ENCODE assay signal across 1 cellular context in the genomic region with DNA sequence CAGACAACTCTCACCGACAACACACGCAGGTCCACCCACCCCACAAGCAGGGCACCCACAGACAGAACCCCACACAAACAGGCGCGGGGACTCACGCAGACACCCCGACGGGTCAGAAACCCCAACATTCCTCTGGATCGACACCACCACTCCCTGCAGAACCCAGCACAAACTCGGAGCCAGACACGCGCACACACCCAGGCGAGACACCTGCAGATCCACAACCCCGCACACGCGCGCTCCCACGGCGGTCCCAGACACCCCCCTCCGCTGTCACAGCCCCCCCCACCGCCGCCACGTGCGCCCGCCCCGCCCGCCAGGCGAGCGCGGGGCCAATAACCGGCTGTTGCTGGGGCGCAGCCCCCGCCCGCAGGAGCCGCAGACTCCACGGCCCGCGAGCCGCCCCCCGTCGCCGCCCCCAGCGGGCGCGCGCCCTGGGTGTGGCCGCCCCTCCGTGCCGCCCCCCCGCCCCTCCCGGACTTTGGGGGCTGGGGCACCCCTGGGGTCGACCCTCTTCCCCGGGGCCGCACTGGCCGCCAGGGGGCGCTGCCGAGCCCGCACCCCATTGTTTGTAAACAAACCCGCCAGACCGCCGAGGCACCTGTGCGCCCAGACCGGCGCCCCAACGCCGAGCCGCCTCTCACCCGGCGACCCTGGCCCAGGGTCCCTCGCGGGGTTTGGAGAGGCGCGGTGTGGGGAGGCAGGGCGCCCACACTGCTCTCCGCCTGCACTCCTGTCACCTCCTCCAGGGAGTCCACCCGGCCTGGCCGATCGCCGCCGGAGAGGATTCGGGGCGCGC.
TF ChIP-seq lines count a peak whose summit lies in the region.

No MANE protein-coding gene starts in this region.

TF ChIP-seq in GM12878, 131 proteins besides CTCF, POLR2A, EP300 and RAD21 (continues in another document):
- no peak; the same call in 1 of the 2 replicates for TF ChIP-seq MXI1 (IDR thresholded peaks at IDR 0.05; ENCODE audit: low read depth, low read length)
- TF ChIP-seq PML (IDR thresholded peaks at IDR 0.05; ENCODE audit: low read length) = no peak
- no peak for TF ChIP-seq RBBP5 (conservative IDR thresholded peaks at IDR 0.05)
- no peak for TF ChIP-seq CHD4 (IDR thresholded peaks at IDR 0.05)
- no peak for TF ChIP-seq USF2 (IDR thresholded peaks at IDR 0.05; ENCODE audit: borderline replicate concordance, low read depth, low read length)
- no peak for TF ChIP-seq CBFB (IDR thresholded peaks at IDR 0.05; ENCODE audit: low read depth)
- no peak for TF ChIP-seq HSF1 (IDR thresholded peaks at IDR 0.05; ENCODE audit: low read depth, low read length)
- no peak for TF ChIP-seq TARDBP (IDR thresholded peaks at IDR 0.05; ENCODE audit: borderline replicate concordance)
- TF ChIP-seq SUZ12 (IDR thresholded peaks at IDR 0.05; ENCODE audit: unreplicated experiment) = no peak
- TF ChIP-seq, protein P1, sequence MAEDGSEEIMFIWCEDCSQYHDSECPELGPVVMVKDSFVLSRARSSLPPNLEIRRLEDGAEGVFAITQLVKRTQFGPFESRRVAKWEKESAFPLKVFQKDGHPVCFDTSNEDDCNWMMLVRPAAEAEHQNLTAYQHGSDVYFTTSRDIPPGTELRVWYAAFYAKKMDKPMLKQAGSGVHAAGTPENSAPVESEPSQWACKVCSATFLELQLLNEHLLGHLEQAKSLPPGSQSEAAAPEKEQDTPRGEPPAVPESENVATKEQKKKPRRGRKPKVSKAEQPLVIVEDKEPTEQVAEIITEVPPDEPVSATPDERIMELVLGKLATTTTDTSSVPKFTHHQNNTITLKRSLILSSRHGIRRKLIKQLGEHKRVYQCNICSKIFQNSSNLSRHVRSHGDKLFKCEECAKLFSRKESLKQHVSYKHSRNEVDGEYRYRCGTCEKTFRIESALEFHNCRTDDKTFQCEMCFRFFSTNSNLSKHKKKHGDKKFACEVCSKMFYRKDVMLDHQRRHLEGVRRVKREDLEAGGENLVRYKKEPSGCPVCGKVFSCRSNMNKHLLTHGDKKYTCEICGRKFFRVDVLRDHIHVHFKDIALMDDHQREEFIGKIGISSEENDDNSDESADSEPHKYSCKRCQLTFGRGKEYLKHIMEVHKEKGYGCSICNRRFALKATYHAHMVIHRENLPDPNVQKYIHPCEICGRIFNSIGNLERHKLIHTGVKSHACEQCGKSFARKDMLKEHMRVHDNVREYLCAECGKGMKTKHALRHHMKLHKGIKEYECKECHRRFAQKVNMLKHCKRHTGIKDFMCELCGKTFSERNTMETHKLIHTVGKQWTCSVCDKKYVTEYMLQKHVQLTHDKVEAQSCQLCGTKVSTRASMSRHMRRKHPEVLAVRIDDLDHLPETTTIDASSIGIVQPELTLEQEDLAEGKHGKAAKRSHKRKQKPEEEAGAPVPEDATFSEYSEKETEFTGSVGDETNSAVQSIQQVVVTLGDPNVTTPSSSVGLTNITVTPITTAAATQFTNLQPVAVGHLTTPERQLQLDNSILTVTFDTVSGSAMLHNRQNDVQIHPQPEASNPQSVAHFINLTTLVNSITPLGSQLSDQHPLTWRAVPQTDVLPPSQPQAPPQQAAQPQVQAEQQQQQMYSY (CRISPR knock-in tag; IDR thresholded peaks at IDR 0.05) = no peak
- TF ChIP-seq ETV6 (conservative IDR thresholded peaks at IDR 0.05 in 1 of 2, IDR thresholded peaks at IDR 0.05 in 1 of 2; ENCODE audit: borderline replicate concordance in 1 of 2, low read depth in 1 of 2) = no peak
- TF ChIP-seq NFYA (IDR thresholded peaks at IDR 0.05; ENCODE audit: borderline replicate concordance, low read depth, low read length) = no peak
- TF ChIP-seq CBX5 (IDR thresholded peaks at IDR 0.05; ENCODE audit: low read depth) = no peak
- no peak for TF ChIP-seq SMAD5 (IDR thresholded peaks at IDR 0.05; ENCODE audit: low read depth)
- TF ChIP-seq, protein P2, sequence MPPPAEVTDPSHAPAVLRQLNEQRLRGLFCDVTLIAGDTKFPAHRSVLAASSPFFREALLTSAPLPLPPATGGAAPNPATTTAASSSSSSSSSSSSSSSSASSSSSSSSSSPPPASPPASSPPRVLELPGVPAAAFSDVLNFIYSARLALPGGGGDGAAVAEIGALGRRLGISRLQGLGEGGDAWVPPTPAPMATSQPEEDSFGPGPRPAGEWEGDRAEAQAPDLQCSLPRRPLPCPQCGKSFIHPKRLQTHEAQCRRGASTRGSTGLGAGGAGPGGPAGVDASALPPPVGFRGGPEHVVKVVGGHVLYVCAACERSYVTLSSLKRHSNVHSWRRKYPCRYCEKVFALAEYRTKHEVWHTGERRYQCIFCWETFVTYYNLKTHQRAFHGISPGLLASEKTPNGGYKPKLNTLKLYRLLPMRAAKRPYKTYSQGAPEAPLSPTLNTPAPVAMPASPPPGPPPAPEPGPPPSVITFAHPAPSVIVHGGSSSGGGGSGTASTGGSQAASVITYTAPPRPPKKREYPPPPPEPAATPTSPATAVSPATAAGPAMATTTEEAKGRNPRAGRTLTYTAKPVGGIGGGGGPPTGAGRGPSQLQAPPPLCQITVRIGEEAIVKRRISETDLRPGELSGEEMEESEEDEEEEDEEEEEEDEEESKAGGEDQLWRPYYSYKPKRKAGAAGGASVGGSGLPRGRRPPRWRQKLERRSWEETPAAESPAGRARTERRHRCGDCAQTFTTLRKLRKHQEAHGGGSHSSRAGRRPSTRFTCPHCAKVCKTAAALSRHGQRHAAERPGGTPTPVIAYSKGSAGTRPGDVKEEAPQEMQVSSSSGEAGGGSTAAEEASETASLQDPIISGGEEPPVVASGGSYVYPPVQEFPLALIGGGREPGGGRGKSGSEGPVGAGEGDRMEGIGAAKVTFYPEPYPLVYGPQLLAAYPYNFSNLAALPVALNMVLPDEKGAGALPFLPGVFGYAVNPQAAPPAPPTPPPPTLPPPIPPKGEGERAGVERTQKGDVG (CRISPR knock-in tag; IDR thresholded peaks at IDR 0.05) = no peak
- no peak for TF ChIP-seq USF1 (IDR thresholded peaks at IDR 0.05; ENCODE audit: borderline replicate concordance, extremely low read length, insufficient read depth, low read depth, low read length)
- no peak for TF ChIP-seq ESRRA (IDR thresholded peaks at IDR 0.05; ENCODE audit: low read length)
- no peak for TF ChIP-seq RELA (IDR thresholded peaks at IDR 0.05; ENCODE audit: borderline replicate concordance, partially characterized antibody)
- TF ChIP-seq, protein P3, sequence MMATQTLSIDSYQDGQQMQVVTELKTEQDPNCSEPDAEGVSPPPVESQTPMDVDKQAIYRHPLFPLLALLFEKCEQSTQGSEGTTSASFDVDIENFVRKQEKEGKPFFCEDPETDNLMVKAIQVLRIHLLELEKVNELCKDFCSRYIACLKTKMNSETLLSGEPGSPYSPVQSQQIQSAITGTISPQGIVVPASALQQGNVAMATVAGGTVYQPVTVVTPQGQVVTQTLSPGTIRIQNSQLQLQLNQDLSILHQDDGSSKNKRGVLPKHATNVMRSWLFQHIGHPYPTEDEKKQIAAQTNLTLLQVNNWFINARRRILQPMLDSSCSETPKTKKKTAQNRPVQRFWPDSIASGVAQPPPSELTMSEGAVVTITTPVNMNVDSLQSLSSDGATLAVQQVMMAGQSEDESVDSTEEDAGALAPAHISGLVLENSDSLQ (IDR thresholded peaks at IDR 0.05) = peak; percentile 20; the same call in 1 of the 2 replicates
- no peak for TF ChIP-seq E4F1 (IDR thresholded peaks at IDR 0.05; ENCODE audit: borderline replicate concordance, partially characterized antibody)
- no peak for TF ChIP-seq MTA3 (IDR thresholded peaks at IDR 0.05; ENCODE audit: borderline replicate concordance, low read length)
- TF ChIP-seq POLR2AphosphoS2 (IDR thresholded peaks at IDR 0.05; ENCODE audit: low read depth, low read length) = no peak; the same call in 1 of the 2 replicates
- TF ChIP-seq KDM1A (IDR thresholded peaks at IDR 0.05; ENCODE audit: borderline replicate concordance) = no peak
- peak; percentile 22; the same call in 1 of the 2 replicates for TF ChIP-seq IKZF1 (conservative IDR thresholded peaks at IDR 0.05)
- no peak for TF ChIP-seq HCFC1 (IDR thresholded peaks at IDR 0.05; ENCODE audit: low read length)
- TF ChIP-seq HDAC6 (IDR thresholded peaks at IDR 0.05; ENCODE audit: unreplicated experiment) = no peak
- 0 out of 2 replicates have a peak, but pooled peaks have one; percentile 40 for TF ChIP-seq BACH1 (IDR thresholded peaks at IDR 0.05; ENCODE audit: borderline replicate concordance)
- peak; percentile 77 to 92; a peak in 3 of 4 replicates for TF ChIP-seq BHLHE40 (IDR thresholded peaks at IDR 0.05; ENCODE audit: borderline replicate concordance in 1 of 2, low read depth in 2 of 2, low read length in 1 of 2)
- TF ChIP-seq RUNX3 (IDR thresholded peaks at IDR 0.05; ENCODE audit: low read length) = peak; percentile 42; the same call in 1 of the 2 replicates
- no peak for TF ChIP-seq CEBPZ (IDR thresholded peaks at IDR 0.05; ENCODE audit: low read depth, low read length)
- TF ChIP-seq CHD2 (IDR thresholded peaks at IDR 0.05; ENCODE audit: borderline replicate concordance, low read depth, low read length) = no peak
- TF ChIP-seq CEBPB (IDR thresholded peaks at IDR 0.05; ENCODE audit: borderline replicate concordance in 1 of 2, low read depth in 2 of 2, low read length in 2 of 2) = no peak
- peak; percentile 75; the same call in 1 of the 2 replicates for TF ChIP-seq HDGF (IDR thresholded peaks at IDR 0.05)
- no peak for TF ChIP-seq SUPT20H (IDR thresholded peaks at IDR 0.05; ENCODE audit: borderline replicate concordance, control insufficient read depth, low read depth, low read length)
- TF ChIP-seq EGR1 (IDR thresholded peaks at IDR 0.05; ENCODE audit: borderline replicate concordance in 1 of 2, low read depth in 2 of 2, low read length in 2 of 2) = 0 out of 3 replicates have a peak, but pooled peaks of 1 of the 2 experiments have one; percentile 32
- no peak for TF ChIP-seq GABPA (IDR thresholded peaks at IDR 0.05; ENCODE audit: low read depth)
